In the genomic region with DNA sequence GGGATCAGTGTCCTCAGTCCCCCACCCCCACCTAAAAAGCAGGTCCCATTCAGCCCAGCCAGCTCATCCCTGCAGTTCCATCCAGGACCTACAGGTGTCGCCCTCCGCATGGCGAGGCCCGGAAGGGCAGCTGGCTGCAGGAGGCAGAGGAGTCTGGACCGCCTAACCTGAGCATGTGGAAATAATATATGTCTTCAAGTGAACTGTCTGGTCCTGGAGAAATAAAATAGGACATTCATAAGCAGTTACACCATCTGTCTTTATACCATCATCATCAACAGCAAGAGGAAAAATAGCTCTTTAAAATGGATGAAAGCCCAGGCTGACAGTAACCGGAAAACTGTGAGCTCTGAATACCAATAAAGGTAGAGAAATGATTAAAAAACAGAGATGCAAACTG, we compare ENCODE assay signal across 8 cellular contexts.
DNase-seq lines count a peak whose midpoint lies in the region; ATAC-seq lines count a peak whose summit lies in the region.

No MANE protein-coding gene starts in this region.

- H3K4me1 ChIP-seq in CD4-positive, CD25-positive, alpha-beta regulatory T cell (ENCODE audit: control insufficient read depth, insufficient read depth, low read length, poor library complexity, severe bottlenecking): no peaks in the 10 kb centered on the region
- H3K4me1 ChIP-seq in SJSA1 (replicated peaks): no peaks in the 10 kb centered on the region

- H3K36me3 ChIP-seq in CD4-positive, CD25-positive, alpha-beta regulatory T cell (ENCODE audit: control insufficient read depth, insufficient read depth, low read length): no peaks in the 10 kb centered on the region
- peaks cover 4% of the 10 kb centered on the region; the same call in 1 of the 2 replicates for H3K36me3 ChIP-seq in SJSA1

- ATAC-seq in CD4-positive, CD25-positive, alpha-beta regulatory T cell (ENCODE audit: low read depth in 2 of 2): peak; percentile 65 to 73
- ATAC-seq in GM19023 (IDR thresholded peaks at IDR 0.05; ENCODE audit: unreplicated experiment) (peak; percentile 70), HG03025 (IDR thresholded peaks at IDR 0.05; ENCODE audit: low FRiP score, unreplicated experiment) (no peak)

- H3K4me1 Mint-ChIP-seq in CD4-positive, CD25-positive, alpha-beta regulatory T cell: peaks cover 0 to 1% (median 0%) of the 10 kb centered on the region in 4 donors
- H3K4me1 Mint-ChIP-seq in activated naive CD8-positive, alpha-beta T cell treated with anti-CD3 and anti-CD28 coated beads for 36 hours: peaks cover 3% of the 10 kb centered on the region

- no peaks in the 10 kb centered on the region for H3K9me3 Mint-ChIP-seq in CD4-positive, CD25-positive, alpha-beta regulatory T cell
- no peaks in the 10 kb centered on the region for H3K9me3 Mint-ChIP-seq in activated naive CD8-positive, alpha-beta T cell treated with anti-CD3 and anti-CD28 coated beads for 36 hours

- intact Hi-C loops in cardiac septum (cut with DNase I): loop anchor here (5.0 kb wide), 3 partner anchors 215 to 365 kb away; partner anchors contain the start of gene ZFHX3

- H3K4me3 Mint-ChIP-seq in CD4-positive, CD25-positive, alpha-beta regulatory T cell: no peak overlapping the region
- no peak overlapping the region for H3K4me3 Mint-ChIP-seq in activated naive CD8-positive, alpha-beta T cell treated with anti-CD3 and anti-CD28 coated beads for 36 hours

- no peaks in the 10 kb centered on the region for H3K27me3 Mint-ChIP-seq in CD4-positive, CD25-positive, alpha-beta regulatory T cell
- H3K27me3 Mint-ChIP-seq in activated naive CD8-positive, alpha-beta T cell treated with anti-CD3 and anti-CD28 coated beads for 36 hours: peaks cover 8% of the 10 kb centered on the region

- no peaks in the 10 kb centered on the region for H3K9me3 ChIP-seq in CD4-positive, CD25-positive, alpha-beta regulatory T cell (ENCODE audit: control insufficient read depth in 2 of 2, low read length in 2 of 2)
- no peaks in the 10 kb centered on the region for H3K9me3 ChIP-seq in SJSA1 (replicated peaks)

- DNase-seq in CD4-positive, CD25-positive, alpha-beta regulatory T cell: peak; percentile 23 to 49 (median 23)
- DNase-seq in HUDEP-2 (lab: John Stamatoyannopoulos, UW; ENCODE audit: unreplicated experiment in 76 of 76) (peak in 53 of 76 experiments; percentile 2 to 69 (median 34)), SJSA1 (ENCODE audit: low read depth in 1 of 2, low spot score in 2 of 2) (peak; percentile 73 to 75), cardiac septum (ENCODE audit: low spot score) (peak; percentile 91), renal cortical epithelial cell (ENCODE audit: low read depth) (peak; percentile 47)
- peak; percentile 67 for DNase-seq in activated naive CD8-positive, alpha-beta T cell treated with anti-CD3 and anti-CD28 coated beads for 36 hours

- H3K27ac Mint-ChIP-seq in CD4-positive, CD25-positive, alpha-beta regulatory T cell: no peak overlapping the region
- H3K27ac Mint-ChIP-seq in activated naive CD8-positive, alpha-beta T cell treated with anti-CD3 and anti-CD28 coated beads for 36 hours: no peak overlapping the region

- H3K36me3 Mint-ChIP-seq in CD4-positive, CD25-positive, alpha-beta regulatory T cell: no peaks in the 10 kb centered on the region
- H3K36me3 Mint-ChIP-seq in activated naive CD8-positive, alpha-beta T cell treated with anti-CD3 and anti-CD28 coated beads for 36 hours: no peaks in the 10 kb centered on the region

- no peak overlapping the region for H3K4me3 ChIP-seq in CD4-positive, CD25-positive, alpha-beta regulatory T cell (ENCODE audit: low read depth, low read length)
- no peak overlapping the region for H3K4me3 ChIP-seq in SJSA1

- no peaks in the 10 kb centered on the region for H3K27me3 ChIP-seq in CD4-positive, CD25-positive, alpha-beta regulatory T cell (ENCODE audit: control insufficient read depth, insufficient read depth, low read length)
- no peaks in the 10 kb centered on the region for H3K27me3 ChIP-seq in SJSA1 (replicated peaks)

- no peak overlapping the region for H3K27ac ChIP-seq in CD4-positive, CD25-positive, alpha-beta regulatory T cell (ENCODE audit: insufficient read depth, low read length, poor library complexity, severe bottlenecking)
- no peak overlapping the region for H3K27ac ChIP-seq in SJSA1

Comparison
In these comparisons a context has a peak if more than half of its experiments do, and no peak if none do; other contexts are left out.
1. DNase-seq: peak in every context shown above with its lines; median percentile 91 in cardiac septum; 74 in SJSA1; 67 in activated naive CD8-positive, alpha-beta T cell treated with anti-CD3 and anti-CD28 coated beads for 36 hours; 47 in renal cortical epithelial cell; 34 in HUDEP-2; 23 in CD4-positive, CD25-positive, alpha-beta regulatory T cell.